Comparison of ENCODE assay signal across 19 cellular contexts in the genomic region with DNA sequence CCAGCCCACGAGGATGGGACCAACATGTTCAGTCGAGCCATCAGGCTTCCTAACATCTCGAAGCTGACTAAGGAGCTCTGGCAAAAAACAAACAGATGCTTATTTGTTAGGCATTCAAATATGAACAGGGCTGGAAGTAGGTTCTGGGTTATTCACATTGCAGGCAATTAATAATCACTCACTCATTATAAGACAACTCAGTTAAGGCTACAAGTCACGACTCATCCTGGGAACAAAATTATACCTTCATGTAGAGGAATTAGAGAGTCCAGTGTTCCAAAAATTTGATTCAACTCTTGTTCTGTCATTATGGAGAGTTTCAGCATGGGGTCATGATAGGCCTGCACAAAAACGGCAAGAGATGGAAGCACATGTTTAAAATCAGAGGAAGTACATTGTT. TPM values are rescaled to one million over a fixed set of nuclear protein-coding genes. Genes with fewer than 3 reads are reported as not detected.
DNase-seq lines count a peak whose midpoint lies in the region; ATAC-seq and TF ChIP-seq lines count a peak whose summit lies in the region.
"Had no signal": no experiment of that assay in that cellular context is flagged by ENCODE, and none has a peak within 500 bp of the region (broad histone marks: within the 10 kb centered on the region; RNA-seq: fewer than 3 reads in every experiment).

No MANE protein-coding gene starts in this region.

- H3K4me3 Mint-ChIP-seq in stimulated activated naive CD8-positive, alpha-beta T cell treated with anti-CD3 and anti-CD28 coated beads, Interleukin-15, Interleukin-2, amounts not matched to agents 100 ng/mL and 50 ng/mL, for 24 hours: no peak overlapping the region
- H3K4me3 Mint-ChIP-seq in naive thymus-derived CD4-positive, alpha-beta T cell: peak overlapping the region in 2 of 10 donors; percentile 21 to 56
- H3K4me3 Mint-ChIP-seq: WTC11 had no signal

- peak overlapping the region; percentile 32 for H3K27ac Mint-ChIP-seq in stimulated activated naive CD8-positive, alpha-beta T cell treated with anti-CD3 and anti-CD28 coated beads, Interleukin-15, Interleukin-2, amounts not matched to agents 100 ng/mL and 50 ng/mL, for 24 hours
- H3K27ac Mint-ChIP-seq in naive thymus-derived CD4-positive, alpha-beta T cell: peak overlapping the region; percentile 9 to 100 (median 68)
- H3K27ac Mint-ChIP-seq: WTC11 had no signal

- 27 to 30% methylated on average over 5 of the region's 5 CpGs for WGBS in body of pancreas, 2 donors

- no peak for DNase-seq in stimulated activated naive CD8-positive, alpha-beta T cell treated with anti-CD3 and anti-CD28 coated beads, Interleukin-15, Interleukin-2, amounts not matched to agents 100 U/mL and 50 U/mL, for 24 hours
- DNase-seq in body of pancreas (no peak), head of caudate nucleus (no peak), NCI-H510A (lab: John Stamatoyannopoulos, UW) (no peak), NK-92 (lab: John Stamatoyannopoulos, UW; ENCODE audit: unreplicated experiment) (no peak)
- DNase-seq in naive thymus-derived CD4-positive, alpha-beta T cell: no peak
- DNase-seq: ACHN, amygdala, heart left ventricle, lower lobe of right lung, NCI-H1417 treated with DMSO at 0.1 percent for 48 hours, pancreas, substantia nigra had no signal

- H3K27me3 ChIP-seq in body of pancreas: no peaks in the 10 kb centered on the region
- no peaks in the 10 kb centered on the region for H3K27me3 ChIP-seq in naive thymus-derived CD4-positive, alpha-beta T cell (ENCODE audit: control insufficient read depth in 2 of 2, insufficient read depth in 2 of 2, low read length in 2 of 2)
- H3K27me3 ChIP-seq: heart left ventricle, pancreas, SJSA1 had no signal

- POLR2A ChIA-PET in naive thymus-derived CD4-positive, alpha-beta T cell (lab: Charles Lee): interaction anchor here (0.6 to 7.1 kb wide), 8 partner anchors 11 to 166 kb away, joined by 3 to 115 read pairs (median 4); partner anchors contain the start of gene ARHGEF3

- H3K4me1 Mint-ChIP-seq in stimulated activated naive CD8-positive, alpha-beta T cell treated with anti-CD3 and anti-CD28 coated beads, Interleukin-15, Interleukin-2, amounts not matched to agents 100 ng/mL and 50 ng/mL, for 24 hours (ENCODE audit: low read depth): peaks cover 57% of the 10 kb centered on the region
- peaks cover 35 to 64% (median 51%) of the 10 kb centered on the region in 7 donors for H3K4me1 Mint-ChIP-seq in naive thymus-derived CD4-positive, alpha-beta T cell

- no peak for TF ChIP-seq CTCF in body of pancreas (IDR thresholded peaks at IDR 0.05)

- peaks cover 70% of the 10 kb centered on the region for H3K4me1 ChIP-seq in body of pancreas
- peaks cover 27 to 37% of the 10 kb centered on the region in 2 donors for H3K4me1 ChIP-seq in naive thymus-derived CD4-positive, alpha-beta T cell (ENCODE audit: control insufficient read depth in 2 of 2, insufficient read depth in 2 of 2, low read length in 2 of 2)
- H3K4me1 ChIP-seq: SJSA1 had no signal

- H3K27me3 Mint-ChIP-seq in stimulated activated naive CD8-positive, alpha-beta T cell treated with anti-CD3 and anti-CD28 coated beads, Interleukin-15, Interleukin-2, amounts not matched to agents 100 ng/mL and 50 ng/mL, for 24 hours: no peaks in the 10 kb centered on the region
- no peaks in the 10 kb centered on the region for H3K27me3 Mint-ChIP-seq in naive thymus-derived CD4-positive, alpha-beta T cell
- H3K27me3 Mint-ChIP-seq: IgD-negative memory B cell had no signal

- no peak for ATAC-seq in stimulated activated naive CD8-positive, alpha-beta T cell treated with anti-CD3 and anti-CD28 coated beads, Interleukin-15, Interleukin-2, amounts not matched to agents 100 U/mL and 50 U/mL, for 24 hours
- ATAC-seq in body of pancreas (no peak), HG02884 (IDR thresholded peaks at IDR 0.05; ENCODE audit: unreplicated experiment) (no peak)
- no peak for ATAC-seq in naive thymus-derived CD4-positive, alpha-beta T cell
- ATAC-seq: heart left ventricle, lower lobe of right lung, pancreas, WTC11 had no signal

- peak overlapping the region; percentile 19 to 69 (median 28) for H3K27ac ChIP-seq in body of pancreas
- peak overlapping the region; percentile 15 for H3K27ac ChIP-seq in naive thymus-derived CD4-positive, alpha-beta T cell (ENCODE audit: low read depth, low read length)
- H3K27ac ChIP-seq: C4-2B, lower lobe of right lung, SJSA1 had no signal

- H3K9me3 ChIP-seq in body of pancreas: no peaks in the 10 kb centered on the region
- H3K9me3 ChIP-seq in naive thymus-derived CD4-positive, alpha-beta T cell (ENCODE audit: control insufficient read depth in 2 of 3, low read length in 3 of 3): no peaks in the 10 kb centered on the region
- H3K9me3 ChIP-seq: heart left ventricle, lower lobe of right lung, pancreas, SJSA1 had no signal

- peaks cover 0 to 5% of the 10 kb centered on the region in 2 donors for H3K36me3 ChIP-seq in body of pancreas (replicated peaks in 1 of 2; ENCODE audit: insufficient read depth in 1 of 2, low read depth in 2 of 2)
- H3K36me3 ChIP-seq in naive thymus-derived CD4-positive, alpha-beta T cell (ENCODE audit: control insufficient read depth in 2 of 3, insufficient read depth in 3 of 3, low read length in 3 of 3): peaks cover 23 to 65% (median 35%) of the 10 kb centered on the region in 3 experiments
- H3K36me3 ChIP-seq: SJSA1 had no signal

- intact Hi-C loops in body of pancreas (cut with DNase I) (no loop called here), head of caudate nucleus (cut with DNase I) (no loop called here)
- intact Hi-C loops in naive thymus-derived CD4-positive, alpha-beta T cell (cut with micrococcal nuclease): loop anchor here in 1 of 2 donors (1.0 to 5.0 kb wide), 3 partner anchors 16 to 48 kb away; no protein-coding TSS in a partner anchor

- CTCF ChIA-PET in naive thymus-derived CD4-positive, alpha-beta T cell (lab: Charles Lee): interaction anchor here (1.2 to 9.6 kb wide), 2 partner anchors 48 to 238 kb away, joined by 3 to 73 read pairs; partner anchors contain the start of gene ARHGEF3

- no peak for TF ChIP-seq POLR2A in body of pancreas (IDR thresholded peaks at IDR 0.05)

- H3K9me3 Mint-ChIP-seq in stimulated activated naive CD8-positive, alpha-beta T cell treated with anti-CD3 and anti-CD28 coated beads, Interleukin-15, Interleukin-2, amounts not matched to agents 100 ng/mL and 50 ng/mL, for 24 hours: no peaks in the 10 kb centered on the region
- H3K9me3 Mint-ChIP-seq in naive thymus-derived CD4-positive, alpha-beta T cell: peaks cover 0 to 2% (median 0%) of the 10 kb centered on the region in 11 donors
- H3K9me3 Mint-ChIP-seq: IgD-negative memory B cell, WTC11 had no signal

- peaks cover 81% of the 10 kb centered on the region for H3K36me3 Mint-ChIP-seq in stimulated activated naive CD8-positive, alpha-beta T cell treated with anti-CD3 and anti-CD28 coated beads, Interleukin-15, Interleukin-2, amounts not matched to agents 100 ng/mL and 50 ng/mL, for 24 hours (ENCODE audit: low read depth)
- peaks cover 16 to 66% (median 53%) of the 10 kb centered on the region in 5 donors for H3K36me3 Mint-ChIP-seq in naive thymus-derived CD4-positive, alpha-beta T cell
- H3K36me3 Mint-ChIP-seq: WTC11 had no signal

- H3K4me3 ChIP-seq in body of pancreas: no peak overlapping the region
- no peak overlapping the region for H3K4me3 ChIP-seq in naive thymus-derived CD4-positive, alpha-beta T cell (ENCODE audit: low read length)
- H3K4me3 ChIP-seq: heart left ventricle, lower lobe of right lung, pancreas, SJSA1 had no signal

RNA-seq across cellular contexts. Expression of gene ARHGEF3, which starts 50.7 kb away (rescaled TPM):
- total RNA-seq in body of pancreas: 10 to 100 TPM; 27.4 to 38.7 TPM
- 10 to 100 TPM; 79.6 to 99.7 (median 87.0) TPM for total RNA-seq in naive thymus-derived CD4-positive, alpha-beta T cell
- 10 to 100 TPM; 78.8 to 94.7 TPM for polyA plus RNA-seq in naive thymus-derived CD4-positive, alpha-beta T cell
